Comparison of ENCODE assay signal across 9 cellular contexts in genomic region chr10:71838264-71839211, GRCh38. TPM values are rescaled to one million over a fixed set of nuclear protein-coding genes. Genes with fewer than 3 reads are reported as not detected.
DNase-seq lines count a peak whose midpoint lies in the region; ATAC-seq and TF ChIP-seq lines count a peak whose summit lies in the region.
"Had no signal": no experiment of that assay in that cellular context is flagged by ENCODE, and none has a peak within 500 bp of the region (broad histone marks: within the 10 kb centered on the region; RNA-seq: fewer than 3 reads in every experiment).

No MANE protein-coding gene starts in this region.

- TF ChIP-seq EP300 in sigmoid colon (IDR thresholded peaks at IDR 0.05) = no peak

- no peak for TF ChIP-seq CTCF in sigmoid colon (IDR thresholded peaks at IDR 0.05)

- no peaks in the 10 kb centered on the region for H3K27me3 ChIP-seq in SJSA1 (replicated peaks)
- no peaks in the 10 kb centered on the region for H3K27me3 ChIP-seq in sigmoid colon
- no peaks in the 10 kb centered on the region for H3K27me3 ChIP-seq in H7 (ENCODE audit: control insufficient read depth, insufficient read depth, low read length)

- H3K4me1 ChIP-seq in SJSA1 (replicated peaks) = peaks cover 52% of the 10 kb centered on the region
- peaks cover 0 to 87% (median 80%) of the 10 kb centered on the region in 4 donors for H3K4me1 ChIP-seq in sigmoid colon

- intact Hi-C loops in sigmoid colon (cut with DNase I) = loop anchor here (10.0 kb wide), 1 partner anchor 46 kb away; no protein-coding TSS in a partner anchor

- no peak overlapping the region for H3K4me3 ChIP-seq in SJSA1
- H3K4me3 ChIP-seq in sigmoid colon = no peak overlapping the region
- no peak overlapping the region for H3K4me3 ChIP-seq in H7 (ENCODE audit: insufficient read depth, low read depth, low read length)

- H3K27ac ChIP-seq in SJSA1 = peak overlapping the region; percentile 36
- H3K27ac ChIP-seq in sigmoid colon = peak overlapping the region; percentile 29 to 73 (median 66)

- DNase-seq in EH (ENCODE audit: low read depth) = peak; percentile 79
- DNase-seq in SJSA1 (ENCODE audit: low read depth in 1 of 2, low spot score in 2 of 2) = peak in 1 of 2 experiments; percentile 53
- peak; percentile 40 for DNase-seq in fibroblast of peridontal ligament (ENCODE audit: extremely low read depth)
- no peak for DNase-seq in sigmoid colon
- DNase-seq in germinal center (ENCODE audit: low spot score) = no peak
- DNase-seq in H7 = no peak
- DNase-seq in T1000 (lab: John Stamatoyannopoulos, UW) = no peak
- DNase-seq: activated T-cell treated with anti-CD3 and anti-CD28 coated beads, Interleukin-2, amount 50 U/mL, for 24 hours had no signal

- H3K9me3 ChIP-seq in SJSA1 (replicated peaks) (no peaks in the 10 kb centered on the region), sigmoid colon (no peaks in the 10 kb centered on the region)

- no peak for TF ChIP-seq POLR2A in sigmoid colon (IDR thresholded peaks at IDR 0.05)

- H3K36me3 ChIP-seq in SJSA1 (peaks cover 8% of the 10 kb centered on the region; the same call in 1 of the 2 replicates), sigmoid colon (peaks cover 0 to under 1% (median 0%) of the 10 kb centered on the region in 4 donors), H7 (replicated peaks; ENCODE audit: control insufficient read depth, insufficient read depth, low read length) (peaks cover 2% of the 10 kb centered on the region)

- 69 to 70% methylated on average over 14 of the region's 14 CpGs for WGBS in sigmoid colon, 2 donors

- ATAC-seq in GM18502 (IDR thresholded peaks at IDR 0.05; ENCODE audit: poor library complexity, unreplicated experiment) = no peak

RNA-seq across cellular contexts. Expression of gene PSAP, which starts 12.5 kb away (rescaled TPM):
- 251 and 322 TPM in 2 replicates for total RNA-seq in SJSA1 (2014; rRNA removed; shearing (Covaris generic))
- 100 to 1,000 TPM; 624 to 671 (median 644) TPM for total RNA-seq in sigmoid colon
- 100 to 1,000 TPM; 200 to 960 (median 503) TPM for polyA plus RNA-seq in sigmoid colon
- 389 and 452 TPM in 2 replicates for total RNA-seq in H7 (2014; rRNA removed; shearing (Covaris generic))

Comparison
In these comparisons a context has a peak if more than half of its experiments do, and no peak if none do; other contexts are left out.
1. DNase-seq: peak in EH (single experiment) and fibroblast of peridontal ligament (single experiment); none in sigmoid colon (single experiment), germinal center (single experiment), H7 (single experiment) and T1000 (single experiment).